ENCODE assay signal across 8 cellular contexts in the genomic region with DNA sequence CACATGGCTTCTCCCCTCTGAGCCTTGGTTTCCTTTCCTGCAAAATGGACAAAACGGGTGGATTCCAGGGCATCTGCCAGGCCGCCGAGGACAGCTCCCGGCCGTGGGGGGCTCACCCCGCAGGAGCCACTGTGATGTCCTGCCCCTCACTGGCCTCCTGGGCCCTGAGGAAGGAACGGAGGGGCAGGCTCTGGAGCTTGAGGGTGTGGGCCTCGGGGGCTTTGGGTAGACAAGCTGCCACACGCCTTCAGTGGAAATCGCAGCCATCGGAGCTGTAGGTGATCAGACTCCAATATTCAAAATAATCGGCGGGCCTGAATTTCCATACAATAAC. TPM values are rescaled to one million over a fixed set of nuclear protein-coding genes. Genes with fewer than 3 reads are reported as not detected.
A peak's percentile ranks its signal among the peaks of the same experiment; 100 is the strongest.
DNase-seq lines count a peak whose midpoint lies in the region; ATAC-seq and TF ChIP-seq lines count a peak whose summit lies in the region.
"Had no signal": no experiment of that assay in that cellular context is flagged by ENCODE, and none has a peak within 500 bp of the region (broad histone marks: within the 10 kb centered on the region; RNA-seq: fewer than 3 reads in every experiment).

No MANE protein-coding gene starts in this region.

- POLR2A ChIA-PET in CD4-positive, alpha-beta memory T cell (lab: Charles Lee; ENCODE audit: partially characterized antibody): interaction anchor here (1.2 kb wide), 1 partner anchor 115 kb away, joined by 3 read pairs; no protein-coding TSS in a partner anchor

- peak overlapping the region; percentile 53 for H3K4me3 ChIP-seq in SJCRH30
- H3K4me3 ChIP-seq in esophagus squamous epithelium: peak overlapping the region in 3 of 4 donors; percentile 12 to 49 (median 28)
- H3K4me3 ChIP-seq in transverse colon: no peak overlapping the region
- no peak overlapping the region for H3K4me3 ChIP-seq in CD4-positive, alpha-beta memory T cell (ENCODE audit: low read length in 2 of 2)

- no peak overlapping the region for H3K27ac Mint-ChIP-seq in neural crest cell (ENCODE audit: unreplicated experiment)
- H3K27ac Mint-ChIP-seq in CD4-positive, alpha-beta memory T cell: peak overlapping the region in 1 of 7 donors; percentile 4

- H3K27ac ChIP-seq in SJCRH30 (peak overlapping the region; percentile 90), esophagus squamous epithelium (peak overlapping the region; percentile 72 to 95 (median 84)), transverse colon (peak overlapping the region; percentile 84 to 86 (median 84))
- H3K27ac ChIP-seq in CD4-positive, alpha-beta memory T cell (ENCODE audit: low read depth, low read length): no peak overlapping the region

- H3K4me1 Mint-ChIP-seq in neural crest cell: peaks cover 15% of the 10 kb centered on the region
- H3K4me1 Mint-ChIP-seq in CD4-positive, alpha-beta memory T cell: peaks cover 5 to 38% (median 23%) of the 10 kb centered on the region in 4 donors

- WGBS in esophagus squamous epithelium, 2 donors: 55 to 62% methylated on average over 3 to 6 of the region's 13 CpGs
- 70% methylated on average over 13 of the region's 13 CpGs; no CpG with 5 or more reads in 1 of the 2 donors for WGBS in transverse colon (ENCODE audit: low coverage in 1 of 2), 2 donors

- no peaks in the 10 kb centered on the region for H3K27me3 Mint-ChIP-seq in neural crest cell (ENCODE audit: low read depth)
- H3K27me3 Mint-ChIP-seq in CD4-positive, alpha-beta memory T cell: no peaks in the 10 kb centered on the region

- TF ChIP-seq EP300 in transverse colon (IDR thresholded peaks at IDR 0.05; ENCODE audit: low read depth): no peak

- peak overlapping the region; percentile 47 for H3K4me3 Mint-ChIP-seq in neural crest cell
- no peak overlapping the region for H3K4me3 Mint-ChIP-seq in CD4-positive, alpha-beta memory T cell

- ATAC-seq in GM21526 (IDR thresholded peaks at IDR 0.05; ENCODE audit: low FRiP score, unreplicated experiment): no peak

- H3K9me3 ChIP-seq in SJCRH30 (replicated peaks) (no peaks in the 10 kb centered on the region), esophagus squamous epithelium (no peaks in the 10 kb centered on the region), transverse colon (no peaks in the 10 kb centered on the region)
- H3K9me3 ChIP-seq in CD4-positive, alpha-beta memory T cell (ENCODE audit: control insufficient read depth in 1 of 2, low read length in 2 of 2): no peaks in the 10 kb centered on the region

- H3K36me3 ChIP-seq in SJCRH30 (no peaks in the 10 kb centered on the region), esophagus squamous epithelium (no peaks in the 10 kb centered on the region), transverse colon (no peaks in the 10 kb centered on the region)
- H3K36me3 ChIP-seq in CD4-positive, alpha-beta memory T cell (ENCODE audit: insufficient read depth, low read length): no peaks in the 10 kb centered on the region

- CTCF ChIA-PET in CD4-positive, alpha-beta memory T cell (lab: Charles Lee; ENCODE audit: partially characterized antibody): interaction anchor here (1.2 kb wide), 1 partner anchor 129 kb away, joined by 3 read pairs; no protein-coding TSS in a partner anchor

- H3K9me3 Mint-ChIP-seq in neural crest cell: no peaks in the 10 kb centered on the region
- peaks cover 0 to 2% (median 0%) of the 10 kb centered on the region in 8 donors for H3K9me3 Mint-ChIP-seq in CD4-positive, alpha-beta memory T cell

- H3K4me1 ChIP-seq in SJCRH30: peaks cover 32% of the 10 kb centered on the region
- H3K4me1 ChIP-seq in esophagus squamous epithelium: peaks cover 29 to 54% (median 30%) of the 10 kb centered on the region in 3 donors
- H3K4me1 ChIP-seq in transverse colon: peaks cover 22 to 37% (median 27%) of the 10 kb centered on the region in 4 donors
- peaks cover 31% of the 10 kb centered on the region for H3K4me1 ChIP-seq in CD4-positive, alpha-beta memory T cell (ENCODE audit: insufficient read depth, low read length)

- TF ChIP-seq POLR2A in esophagus squamous epithelium (IDR thresholded peaks at IDR 0.05): no peak
- no peak for TF ChIP-seq POLR2A in transverse colon (IDR thresholded peaks at IDR 0.05)

- no peak for TF ChIP-seq CTCF in esophagus squamous epithelium (IDR thresholded peaks at IDR 0.05)
- no peak for TF ChIP-seq CTCF in neural crest cell (conservative IDR thresholded peaks at IDR 0.05)
- no peak for TF ChIP-seq CTCF in transverse colon (IDR thresholded peaks at IDR 0.05)

- in situ Hi-C loops in transverse colon (cut with MboI; ENCODE audit: low pct_ligation_motif_present in 1 of 4, low pct_unique_long_range_greater_than_20kb in 1 of 4, low sequenced_read_pairs in 3 of 4): no loop called here

- DNase-seq in SJCRH30 (no peak), esophagus squamous epithelium (lab: John Stamatoyannopoulos, UW) (no peak), neural crest cell (ENCODE audit: low read depth, low spot score) (no peak), transverse colon (no peak), NOMO-1 treated with dmso at 0.1 percent for 144 hours (lab: John Stamatoyannopoulos, UW; ENCODE audit: unreplicated experiment) (no peak)
- DNase-seq in CD4-positive, alpha-beta memory T cell: no peak
- DNase-seq: DMS79 had no signal

- H3K27me3 ChIP-seq in SJCRH30 (peaks cover 20% of the 10 kb centered on the region), esophagus squamous epithelium (peaks cover 0 to 41% (median 2%) of the 10 kb centered on the region in 4 donors), transverse colon (peaks cover 20% of the 10 kb centered on the region)
- H3K27me3 ChIP-seq in CD4-positive, alpha-beta memory T cell (ENCODE audit: insufficient read depth, low read length): no peaks in the 10 kb centered on the region

- no peaks in the 10 kb centered on the region for H3K36me3 Mint-ChIP-seq in neural crest cell (ENCODE audit: low read depth)
- no peaks in the 10 kb centered on the region for H3K36me3 Mint-ChIP-seq in CD4-positive, alpha-beta memory T cell

- intact Hi-C loops in esophagus squamous epithelium (cut with DNase I) (no loop called here), transverse colon (cut with DNase I; ENCODE audit: low total_unique reads) (no loop called here)
- intact Hi-C loops in CD4-positive, alpha-beta memory T cell (cut with micrococcal nuclease): no loop called here

RNA-seq across cellular contexts. Expression of a gene that starts 32.2 kb away (rescaled TPM):
- 60.6 and 62.8 TPM in 2 replicates for total RNA-seq in SJCRH30 (2014; rRNA removed; shearing (Covaris generic))
- total RNA-seq in esophagus squamous epithelium: 10 to 100 TPM; 47.6 to 63.2 (median 54.3) TPM
- 49.3 and 51.9 TPM in 2 replicates for total RNA-seq in neural crest cell
- 10 to 100 TPM; 42.6 to 91.9 (median 62.9) TPM for total RNA-seq in transverse colon
- total RNA-seq in CD4-positive, alpha-beta memory T cell: 10 to 100 TPM; 28.4 to 32.8 TPM
- 10 to 100 TPM; 23.0 to 27.7 TPM for polyA plus RNA-seq in CD4-positive, alpha-beta memory T cell

Comparison
In these comparisons a context has a peak if more than half of its experiments do, and no peak if none do; other contexts are left out.
1. H3K4me3 ChIP-seq: peak in SJCRH30 (single experiment) and esophagus squamous epithelium (3 of 4); none in transverse colon (0 of 4) and CD4-positive, alpha-beta memory T cell (0 of 2).